In genomic region chrX:153457136-153457825, GRCh38 we compare ENCODE assay signal across 19 cellular contexts. TPM values are rescaled to one million over a fixed set of nuclear protein-coding genes. Genes with fewer than 3 reads are reported as not detected.
DNase-seq lines count a peak whose midpoint lies in the region; ATAC-seq and TF ChIP-seq lines count a peak whose summit lies in the region.
"Had no signal": no experiment of that assay in that cellular context is flagged by ENCODE, and none has a peak within 500 bp of the region (broad histone marks: within the 10 kb centered on the region; RNA-seq: fewer than 3 reads in every experiment).

No MANE protein-coding gene starts in this region.

- intact Hi-C loops in right cardiac atrium (cut with DNase I) (no loop called here), spleen (cut with DNase I; ENCODE audit: low total_unique reads) (no loop called here), uterus (cut with DNase I; ENCODE audit: low total_unique reads) (no loop called here)

- peaks cover 8% of the 10 kb centered on the region for H3K9me3 Mint-ChIP-seq in chondrocyte (ENCODE audit: low read depth)
- H3K9me3 Mint-ChIP-seq in activated T-helper 17 cell treated with anti-CD3 and anti-CD28 coated beads, Interleukin-2, amount 50 U/mL, for 72 hours: no peaks in the 10 kb centered on the region
- H3K9me3 Mint-ChIP-seq: CD8-positive, alpha-beta T cell had no signal

- H3K9me3 ChIP-seq in right cardiac atrium (ENCODE audit: control insufficient read depth, low read length) (no peaks in the 10 kb centered on the region), right atrium auricular region (no peaks in the 10 kb centered on the region), spleen (no peaks in the 10 kb centered on the region), uterus (no peaks in the 10 kb centered on the region)
- H3K9me3 ChIP-seq: A549, BE2C had no signal

- H3K4me3 ChIP-seq in right cardiac atrium (ENCODE audit: low read length) (no peak overlapping the region), right atrium auricular region (no peak overlapping the region), spleen (no peak overlapping the region), uterus (no peak overlapping the region)
- H3K4me3 ChIP-seq: A549 had no signal

- H3K4me1 ChIP-seq in right cardiac atrium (ENCODE audit: control insufficient read depth, insufficient read depth, low read length) (no peaks in the 10 kb centered on the region), right atrium auricular region (peaks cover 0 to 7% of the 10 kb centered on the region in 2 donors), spleen (no peaks in the 10 kb centered on the region), uterus (no peaks in the 10 kb centered on the region)
- H3K4me1 ChIP-seq: A549, BE2C had no signal

- H3K27me3 ChIP-seq in right cardiac atrium (ENCODE audit: control insufficient read depth, insufficient read depth) (no peaks in the 10 kb centered on the region), right atrium auricular region (no peaks in the 10 kb centered on the region), spleen (replicated peaks in 1 of 7) (no peaks in the 10 kb centered on the region), uterus (no peaks in the 10 kb centered on the region)
- H3K27me3 ChIP-seq: BE2C had no signal

- WGBS in right cardiac atrium: 92% methylated on average over 18 of the region's 18 CpGs
- 80 to 100% (median 97%) methylated on average over 1 to 18 of the region's 18 CpGs for WGBS in spleen, 5 donors

- H3K4me1 Mint-ChIP-seq in chondrocyte (ENCODE audit: low read depth): peaks cover 12% of the 10 kb centered on the region
- H3K4me1 Mint-ChIP-seq in activated T-helper 17 cell treated with anti-CD3 and anti-CD28 coated beads, Interleukin-2, amount 50 U/mL, for 72 hours: no peaks in the 10 kb centered on the region
- H3K4me1 Mint-ChIP-seq: H9 had no signal

- DNase-seq in right cardiac atrium (peak in 2 of 3 donors; percentile 8 to 37), right atrium auricular region (ENCODE audit: low spot score) (no peak), chondrocyte (ENCODE audit: low spot score) (peak; percentile 79), myocyte (ENCODE audit: low read depth) (peak; percentile 81), spleen (peak; percentile 67), NCI-H2227 (lab: John Stamatoyannopoulos, UW; ENCODE audit: unreplicated experiment) (no peak), uterus (no peak)
- DNase-seq: BE2C; CD8-positive, alpha-beta T cell; COR-L47; DMS153; DMS79 treated with DMSO at 0.1 percent for 48 hours; EL; GOT3; H9 had no signal

- no peak for TF ChIP-seq POLR2A in spleen (IDR thresholded peaks at IDR 0.05)
- no peak for TF ChIP-seq POLR2A in uterus (IDR thresholded peaks at IDR 0.05)

- no peak for ATAC-seq in right cardiac atrium
- no peak for ATAC-seq in activated T-helper 17 cell treated with anti-CD3 and anti-CD28 coated beads, Interleukin-2, amount 50 U/mL, for 72 hours (replicated peaks)
- ATAC-seq: A549; CD8-positive, alpha-beta T cell had no signal

- H3K36me3 ChIP-seq in right atrium auricular region: peaks cover 4% of the 10 kb centered on the region
- H3K36me3 ChIP-seq in spleen: peaks cover 0 to 89% (median 19%) of the 10 kb centered on the region in 6 donors
- no peaks in the 10 kb centered on the region for H3K36me3 ChIP-seq in uterus
- H3K36me3 ChIP-seq: BE2C had no signal

- H3K27ac ChIP-seq in right cardiac atrium (ENCODE audit: low read length): no peak overlapping the region
- no peak overlapping the region for H3K27ac ChIP-seq in right atrium auricular region
- no peak overlapping the region for H3K27ac ChIP-seq in spleen
- H3K27ac ChIP-seq in uterus: no peak overlapping the region
- H3K27ac ChIP-seq: A549, C4-2B had no signal

- no peak for TF ChIP-seq CTCF in right atrium auricular region (IDR thresholded peaks at IDR 0.05)
- TF ChIP-seq CTCF in chondrocyte (IDR thresholded peaks at IDR 0.05): no peak
- TF ChIP-seq CTCF in spleen (IDR thresholded peaks at IDR 0.05 in 8 of 11, conservative IDR thresholded peaks at IDR 0.05 in 3 of 11): no peak
- no peak for TF ChIP-seq CTCF in uterus (IDR thresholded peaks at IDR 0.05)

- H3K27me3 Mint-ChIP-seq in chondrocyte (ENCODE audit: low read depth): no peaks in the 10 kb centered on the region
- H3K27me3 Mint-ChIP-seq in activated T-helper 17 cell treated with anti-CD3 and anti-CD28 coated beads, Interleukin-2, amount 50 U/mL, for 72 hours: no peaks in the 10 kb centered on the region

- no peak overlapping the region for H3K27ac Mint-ChIP-seq in chondrocyte (ENCODE audit: unreplicated experiment)
- H3K27ac Mint-ChIP-seq in activated T-helper 17 cell treated with anti-CD3 and anti-CD28 coated beads, Interleukin-2, amount 50 U/mL, for 72 hours: no peak overlapping the region
- H3K27ac Mint-ChIP-seq: CD8-positive, alpha-beta T cell; H9 had no signal

- no peak overlapping the region for H3K4me3 Mint-ChIP-seq in chondrocyte (ENCODE audit: unreplicated experiment)
- no peak overlapping the region for H3K4me3 Mint-ChIP-seq in activated T-helper 17 cell treated with anti-CD3 and anti-CD28 coated beads, Interleukin-2, amount 50 U/mL, for 72 hours
- H3K4me3 Mint-ChIP-seq: CD8-positive, alpha-beta T cell; H9 had no signal

- H3K36me3 Mint-ChIP-seq in chondrocyte (ENCODE audit: low read depth): peaks cover 3% of the 10 kb centered on the region
- peaks cover 55% of the 10 kb centered on the region for H3K36me3 Mint-ChIP-seq in activated T-helper 17 cell treated with anti-CD3 and anti-CD28 coated beads, Interleukin-2, amount 50 U/mL, for 72 hours (ENCODE audit: low read depth)

RNA-seq across cellular contexts. Expression of gene TREX2, which starts 11.4 kb away (rescaled TPM):
- under 1 TPM in 2 of 4 donors, not detected in 2; 0.28 to 0.91 TPM for total RNA-seq in right cardiac atrium
- 0.48 TPM for polyA plus RNA-seq in right cardiac atrium
- total RNA-seq in right atrium auricular region: under 1 TPM in 1 of 2 donors, not detected in 1; 0.94 TPM
- total RNA-seq in chondrocyte: 0.80 to 1.6 TPM (median 1.6 TPM) in 3 replicates
- total RNA-seq in myocyte: 0.78 and 1.5 TPM in 2 replicates
- polyA plus RNA-seq in myocyte (2012): 0.08 TPM
- 1 to 10 TPM; 1.2 to 6.4 (median 3.7) TPM for total RNA-seq in spleen
- 1 to 10 TPM; 1.1 to 1.8 (median 1.3) TPM for polyA plus RNA-seq in spleen
- 1 to 10 TPM; 2.5 TPM for total RNA-seq in activated T-helper 17 cell treated with anti-CD3 and anti-CD28 coated beads, Interleukin-2, amount 50 U/mL, for 72 hours
- 1 to 10 TPM in 3 of 4 donors, not detected in 1; 1.4 to 3.2 (median 2.9) TPM for total RNA-seq in uterus
- polyA plus RNA-seq: AG04450 had no signal

RNA-seq across cellular contexts. Expression of gene HAUS7, which starts 13.1 kb away (rescaled TPM):
- total RNA-seq in right cardiac atrium (10 to 100 TPM; 14.5 to 18.3 (median 16.8) TPM), right atrium auricular region (10 to 100 TPM; 10.5 to 15.9 TPM), chondrocyte (31.3 to 43.6 TPM (median 32.3 TPM) in 3 replicates), myocyte (15.8 and 36.2 TPM in 2 replicates), spleen (10 to 100 TPM; 23.6 to 36.2 (median 33.2) TPM), uterus (10 to 100 TPM in 3 of 4 donors, 1 to 10 TPM in 1; 5.1 to 34.4 (median 27.1) TPM)
- polyA plus RNA-seq in right cardiac atrium (17.3 TPM), spleen (10 to 100 TPM; 36.6 to 83.7 (median 79.8) TPM)
- polyA plus RNA-seq in myocyte (2012): 18.7 TPM
- 10 to 100 TPM; 21.2 to 67.4 TPM for total RNA-seq in activated T-helper 17 cell treated with anti-CD3 and anti-CD28 coated beads, Interleukin-2, amount 50 U/mL, for 72 hours

RNA-seq across cellular contexts. Expression of gene BGN, which starts 37.5 kb away (rescaled TPM):
- total RNA-seq in right cardiac atrium (100 to 1,000 TPM; 173 to 244 (median 206) TPM), right atrium auricular region (100 to 1,000 TPM; 141 to 206 TPM), chondrocyte (1,195 to 2,668 TPM (median 2,632 TPM) in 3 replicates), myocyte (0.94 and 1.1 TPM in 2 replicates), spleen (100 to 1,000 TPM; 180 to 370 (median 268) TPM), uterus (10 to 100 TPM; 36.8 to 91.5 (median 50.0) TPM)
- polyA plus RNA-seq in right cardiac atrium (167 TPM), spleen (100 to 1,000 TPM in 1 of 3 donors, 10 to 100 TPM in 2; 37.1 to 109 (median 40.1) TPM)
- polyA plus RNA-seq in myocyte (2012): 3.9 TPM
- not detected for total RNA-seq in activated T-helper 17 cell treated with anti-CD3 and anti-CD28 coated beads, Interleukin-2, amount 50 U/mL, for 72 hours
- total RNA-seq: CD8-positive, alpha-beta T cell had no signal

RNA-seq across cellular contexts. Expression of gene ZFP92, which starts 46.0 kb away (rescaled TPM):
- total RNA-seq in right cardiac atrium: 1 to 10 TPM in 1 of 4 donors, under 1 TPM in 3; 0.57 to 1.6 (median 0.77) TPM
- polyA plus RNA-seq in right cardiac atrium: 0.32 TPM
- total RNA-seq in right atrium auricular region: 1 to 10 TPM in 1 of 2 donors, under 1 TPM in 1; 0.85 to 1.6 TPM
- total RNA-seq in chondrocyte: 0.10 to 1.6 TPM (median 1.5 TPM) in 3 replicates
- total RNA-seq in myocyte: 0.05 TPM in 1 of 2 replicates, not detected in the other
- not detected for polyA plus RNA-seq in myocyte (2012)
- total RNA-seq in spleen: 1 to 10 TPM; 1.5 to 3.4 (median 2.4) TPM
- polyA plus RNA-seq in spleen: under 1 TPM; 0.26 to 0.83 (median 0.50) TPM
- 1 to 10 TPM; 2.0 to 2.8 TPM for total RNA-seq in activated T-helper 17 cell treated with anti-CD3 and anti-CD28 coated beads, Interleukin-2, amount 50 U/mL, for 72 hours
- total RNA-seq in uterus: 1 to 10 TPM in 2 of 4 donors, under 1 TPM in 2; 0.26 to 2.4 (median 0.88) TPM

RNA-seq across cellular contexts. Expression of gene PNMA6E, which starts 56.1 kb away (rescaled TPM):
- total RNA-seq in right cardiac atrium (not detected), right atrium auricular region (not detected), chondrocyte (not detected in 3 replicates), myocyte (not detected in 2 replicates), spleen (not detected), uterus (not detected)
- polyA plus RNA-seq in right cardiac atrium (not detected), spleen (not detected)
- polyA plus RNA-seq in myocyte (2012): not detected
- not detected for total RNA-seq in activated T-helper 17 cell treated with anti-CD3 and anti-CD28 coated beads, Interleukin-2, amount 50 U/mL, for 72 hours
- total RNA-seq: CD8-positive, alpha-beta T cell; H9 had no signal
- polyA plus RNA-seq: A549, AG04450 had no signal

Comparison
In these comparisons a context has a peak if more than half of its experiments do, and no peak if none do; other contexts are left out.
1. DNase-seq: peak in right cardiac atrium (2 of 3), chondrocyte (single experiment), myocyte (single experiment) and spleen (single experiment); none in right atrium auricular region (single experiment), NCI-H2227 (single experiment) and uterus (0 of 2).
2. RNA of gene BGN, which starts 37.5 kb away (total RNA-seq): 1,195 to 2,668 TPM in chondrocyte, 180 to 370 TPM in spleen, 173 to 244 TPM in right cardiac atrium, 141 to 206 TPM in right atrium auricular region and 36.8 to 91.5 TPM in uterus; 0.94 to 1.1 TPM in myocyte and not detected in activated T-helper 17 cell treated with anti-CD3 and anti-CD28 coated beads, Interleukin-2, amount 50 U/mL, for 72 hours; every median in the first group is over 10 times any median in the second.